ENCODE assay signal across 9 cellular contexts in the genomic region with DNA sequence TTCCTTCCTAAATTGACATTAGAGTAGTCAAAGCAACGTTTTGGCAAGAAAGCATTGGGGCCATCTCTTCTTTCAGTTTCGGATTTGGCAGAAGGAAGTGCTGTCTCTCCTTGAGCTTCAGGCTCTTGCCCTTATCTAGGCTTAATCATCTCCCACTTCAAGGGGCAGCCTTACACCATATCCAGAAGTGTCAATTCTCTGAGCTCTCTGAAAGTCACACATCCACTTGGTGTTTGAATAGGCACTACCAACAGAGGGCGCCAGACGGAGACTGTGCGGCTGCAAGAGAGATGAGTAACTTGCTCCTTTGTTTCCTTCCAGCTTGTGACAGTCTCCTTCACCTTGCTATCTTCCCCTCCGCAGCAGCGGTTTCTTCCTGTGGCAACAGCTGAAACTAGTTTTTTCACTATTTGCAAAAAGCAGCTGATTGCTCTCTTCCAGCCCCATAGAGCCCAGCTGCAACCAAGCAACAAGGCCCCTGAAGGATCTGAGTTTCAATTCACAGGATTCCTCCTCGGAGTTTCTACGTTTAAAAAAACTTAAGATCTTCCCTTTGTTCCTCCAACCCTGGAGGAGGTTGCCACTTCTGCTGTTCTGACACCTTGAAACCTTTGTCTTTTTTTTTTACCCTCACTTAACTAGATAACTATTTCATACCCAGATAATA.
DNase-seq lines count a peak whose midpoint lies in the region; ATAC-seq and TF ChIP-seq lines count a peak whose summit lies in the region.
"Had no signal": no experiment of that assay in that cellular context is flagged by ENCODE, and none has a peak within 500 bp of the region (broad histone marks: within the 10 kb centered on the region; RNA-seq: fewer than 3 reads in every experiment).

No MANE protein-coding gene starts in this region.

- peaks cover 8 to 17% (median 14%) of the 10 kb centered on the region in 4 donors for H3K4me1 Mint-ChIP-seq in naive thymus-derived CD8-positive, alpha-beta T cell
- H3K4me1 Mint-ChIP-seq: naive B cell had no signal

- TF ChIP-seq CTCF in GM13976 (IDR thresholded peaks at IDR 0.05; ENCODE audit: borderline replicate concordance, control extremely low read depth, extremely low read depth, insufficient read depth, missing control alignments) (peak; percentile 54), epithelial cell of proximal tubule (conservative IDR thresholded peaks at IDR 0.05; ENCODE audit: low read depth, low read length) (peak; percentile 99)

- H3K36me3 Mint-ChIP-seq in naive thymus-derived CD8-positive, alpha-beta T cell = no peaks in the 10 kb centered on the region
- H3K36me3 Mint-ChIP-seq: naive B cell had no signal

- peak; percentile 35 for DNase-seq in GM13976 (ENCODE audit: low spot score)
- peak; percentile 10 for DNase-seq in HS-5 (ENCODE audit: low read depth)
- DNase-seq in NK-92 treated with Interleukin-12 subunit alpha and Interleukin-12 subunit beta, amount 100 ng/mL, for 24 hours (lab: John Stamatoyannopoulos, UW) = peak; percentile 84
- DNase-seq in activated CD8-positive, alpha-beta memory T cell treated with anti-CD3 and anti-CD28 coated beads, Interleukin-2, amount 50 U/mL, for 24 hours (ENCODE audit: extremely low read depth) = peak; percentile 82
- DNase-seq in epithelial cell of proximal tubule (ENCODE audit: low read depth) = peak; percentile 10
- DNase-seq in naive thymus-derived CD8-positive, alpha-beta T cell = peak; percentile 53 to 86 (median 70)
- peak; percentile 43 to 81 (median 66) for DNase-seq in stimulated activated naive CD4-positive, alpha-beta T cell (lab: John Stamatoyannopoulos, UW)
- DNase-seq: naive B cell had no signal

- in situ Hi-C loops in GM13976 (cut with MboI; ENCODE audit: low sequenced_read_pairs, unreplicated experiment) = no loop called here

- peak; percentile 88 to 98 for ATAC-seq in naive thymus-derived CD8-positive, alpha-beta T cell
- no peak for ATAC-seq in HG03196 (IDR thresholded peaks at IDR 0.05; ENCODE audit: unreplicated experiment)

- H3K27ac Mint-ChIP-seq in naive thymus-derived CD8-positive, alpha-beta T cell = peak overlapping the region in 9 of 10 donors; percentile 33 to 90 (median 64)

- POLR2A ChIA-PET in naive thymus-derived CD8-positive, alpha-beta T cell (lab: Charles Lee) = interaction anchor here (1.2 kb wide), 1 partner anchor 235 kb away, joined by 3 read pairs; no protein-coding TSS in a partner anchor

- no peaks in the 10 kb centered on the region for H3K9me3 Mint-ChIP-seq in naive thymus-derived CD8-positive, alpha-beta T cell

- H3K4me3 Mint-ChIP-seq in naive thymus-derived CD8-positive, alpha-beta T cell = peak overlapping the region; percentile 16 to 73 (median 60)

- H3K4me3 ChIP-seq in epithelial cell of proximal tubule (ENCODE audit: low read depth, low read length) = no peak overlapping the region

- peaks cover 0 to 9% (median 3%) of the 10 kb centered on the region in 5 donors for H3K27me3 Mint-ChIP-seq in naive thymus-derived CD8-positive, alpha-beta T cell

Comparison
In these comparisons a context has a peak if more than half of its experiments do, and no peak if none do; other contexts are left out.
1. DNase-seq: peak in every context shown above with its lines; median percentile 84 in NK-92 treated with Interleukin-12 subunit alpha and Interleukin-12 subunit beta, amount 100 ng/mL, for 24 hours; 82 in activated CD8-positive, alpha-beta memory T cell treated with anti-CD3 and anti-CD28 coated beads, Interleukin-2, amount 50 U/mL, for 24 hours; 70 in naive thymus-derived CD8-positive, alpha-beta T cell; 66 in stimulated activated naive CD4-positive, alpha-beta T cell; 35 in GM13976; 10 in HS-5; 10 in epithelial cell of proximal tubule.